ENCODE assay signal across 11 cellular contexts in the genomic region with DNA sequence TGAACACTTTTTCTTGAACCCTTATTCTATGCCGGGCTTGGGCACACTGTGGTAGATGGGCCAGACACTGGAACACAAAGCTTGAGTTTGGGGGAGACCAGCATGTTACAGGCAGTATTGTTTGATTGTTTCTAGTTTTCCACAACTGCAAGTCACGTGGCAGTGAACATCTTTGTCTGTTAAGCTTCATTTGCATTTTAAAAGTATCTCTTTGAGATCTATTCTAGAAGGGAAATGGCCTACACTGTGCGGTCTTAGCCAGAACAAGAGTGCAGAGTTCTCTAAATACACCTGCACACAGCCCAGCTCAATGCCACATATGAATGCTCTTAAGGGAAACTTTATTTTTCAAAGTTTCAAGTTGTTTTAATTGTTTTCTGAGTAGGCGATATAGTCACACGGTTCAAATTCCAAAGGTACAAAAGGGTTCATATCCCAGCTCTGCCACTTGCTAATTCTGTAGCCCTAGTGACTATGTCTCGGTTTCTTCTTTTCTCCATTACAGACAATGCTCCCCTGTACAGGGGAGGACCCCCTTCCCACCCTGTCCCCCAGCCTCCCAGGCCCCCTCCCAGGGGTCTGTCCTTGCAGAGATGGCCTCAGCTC. TPM values are rescaled to one million over a fixed set of nuclear protein-coding genes. Genes with fewer than 3 reads are reported as not detected.
A peak's percentile ranks its signal among the peaks of the same experiment; 100 is the strongest.
DNase-seq lines count a peak whose midpoint lies in the region; ATAC-seq and TF ChIP-seq lines count a peak whose summit lies in the region.
"Had no signal": no experiment of that assay in that cellular context is flagged by ENCODE, and none has a peak within 500 bp of the region (broad histone marks: within the 10 kb centered on the region; RNA-seq: fewer than 3 reads in every experiment).

No MANE protein-coding gene starts in this region.

- POLR2A ChIA-PET in SK-N-SH (lab: Yijun Ruan, JAX), result no interaction called here

- H3K4me2 ChIP-seq in SK-N-SH, result no peak overlapping the region

- H3K79me2 ChIP-seq in SK-N-SH (ENCODE audit: insufficient read depth), result peaks cover 66% of the 10 kb centered on the region

- H3K27me3 ChIP-seq in ascending aorta, result no peaks in the 10 kb centered on the region
- H3K27me3 ChIP-seq in SK-N-SH (ENCODE audit: insufficient read depth), result no peaks in the 10 kb centered on the region

- TF ChIP-seq RAD21 in SK-N-SH (IDR thresholded peaks at IDR 0.05; ENCODE audit: low read length), result no peak

- 82% methylated on average over 6 of the region's 6 CpGs for WGBS in SK-N-SH (ENCODE audit: low lambda C conversion rate)

- ATAC-seq in stimulated activated naive CD8-positive, alpha-beta T cell treated with anti-CD3 and anti-CD28 coated beads, Interleukin-15, Interleukin-2, amounts not matched to agents 100 U/mL and 50 U/mL, for 24 hours, result no peak
- ATAC-seq in HG02938 (IDR thresholded peaks at IDR 0.05; ENCODE audit: unreplicated experiment), result peak; percentile 90

- H3K36me3 Mint-ChIP-seq in stimulated activated naive CD8-positive, alpha-beta T cell treated with anti-CD3 and anti-CD28 coated beads, Interleukin-15, Interleukin-2, amounts not matched to agents 100 ng/mL and 50 ng/mL, for 24 hours (ENCODE audit: low read depth), result peaks cover 10% of the 10 kb centered on the region

- TF ChIP-seq CTCF in ascending aorta (IDR thresholded peaks at IDR 0.05) (no peak), SK-N-SH (IDR thresholded peaks at IDR 0.05) (no peak)

- no peaks in the 10 kb centered on the region for H3K9me3 Mint-ChIP-seq in stimulated activated naive CD8-positive, alpha-beta T cell treated with anti-CD3 and anti-CD28 coated beads, Interleukin-15, Interleukin-2, amounts not matched to agents 100 ng/mL and 50 ng/mL, for 24 hours
- H3K9me3 Mint-ChIP-seq: nephron progenitor cell had no signal

- peaks cover 92% of the 10 kb centered on the region for H3K4me1 Mint-ChIP-seq in stimulated activated naive CD8-positive, alpha-beta T cell treated with anti-CD3 and anti-CD28 coated beads, Interleukin-15, Interleukin-2, amounts not matched to agents 100 ng/mL and 50 ng/mL, for 24 hours (ENCODE audit: low read depth)

- peak overlapping the region; percentile 76 for H3K27ac Mint-ChIP-seq in stimulated activated naive CD8-positive, alpha-beta T cell treated with anti-CD3 and anti-CD28 coated beads, Interleukin-15, Interleukin-2, amounts not matched to agents 100 ng/mL and 50 ng/mL, for 24 hours

- H3K9me2 ChIP-seq in SK-N-SH, result no peaks in the 10 kb centered on the region

- H3F3A ChIP-seq in SK-N-SH (replicated peaks; ENCODE audit: insufficient read depth), result peaks cover 36% of the 10 kb centered on the region

- no peak overlapping the region for H3K4me3 Mint-ChIP-seq in stimulated activated naive CD8-positive, alpha-beta T cell treated with anti-CD3 and anti-CD28 coated beads, Interleukin-15, Interleukin-2, amounts not matched to agents 100 ng/mL and 50 ng/mL, for 24 hours
- H3K4me3 Mint-ChIP-seq: nephron progenitor cell had no signal

- no peak overlapping the region for H3K9ac ChIP-seq in SK-N-SH

- H3K9me3 ChIP-seq in ascending aorta (no peaks in the 10 kb centered on the region), SK-N-SH (no peaks in the 10 kb centered on the region)

- no peaks in the 10 kb centered on the region for H3K27me3 Mint-ChIP-seq in stimulated activated naive CD8-positive, alpha-beta T cell treated with anti-CD3 and anti-CD28 coated beads, Interleukin-15, Interleukin-2, amounts not matched to agents 100 ng/mL and 50 ng/mL, for 24 hours

- peak overlapping the region; percentile 91 to 92 for H3K27ac ChIP-seq in ascending aorta
- H3K27ac ChIP-seq in SK-N-SH (ENCODE audit: low read depth in 2 of 2, low read length in 1 of 2), result peak overlapping the region in 1 of 2 experiments; percentile 97; a peak in 2 of 4 replicates

- H3K4me3 ChIP-seq in ascending aorta, result no peak overlapping the region
- no peak overlapping the region for H3K4me3 ChIP-seq in SK-N-SH (ENCODE audit: low read depth in 2 of 2, low read length in 1 of 2)

- no peaks in the 10 kb centered on the region for H4K20me1 ChIP-seq in SK-N-SH (ENCODE audit: insufficient read depth)

- H2AFZ ChIP-seq in SK-N-SH (ENCODE audit: low read depth), result no peak overlapping the region

- CTCF ChIA-PET in SK-N-SH (lab: Yijun Ruan, JAX), result interaction anchor here (1.0 kb wide), 1 partner anchor 10 kb away, joined by 3 read pairs; no protein-coding TSS in a partner anchor

- H3K4me1 ChIP-seq in ascending aorta (peaks cover 9 to 18% of the 10 kb centered on the region in 2 donors), SK-N-SH (ENCODE audit: control insufficient read depth in 1 of 2, insufficient read depth in 2 of 2, low read depth in 1 of 2, low read length in 1 of 2) (peaks cover 0 to 22% of the 10 kb centered on the region in 2 experiments; a peak in 3 of 4 replicates)

- DNase-seq in stimulated activated naive CD8-positive, alpha-beta T cell treated with anti-CD3 and anti-CD28 coated beads, Interleukin-15, Interleukin-2, amounts not matched to agents 100 U/mL and 50 U/mL, for 24 hours, result no peak
- DNase-seq in ascending aorta (ENCODE audit: low spot score in 2 of 2) (no peak), mucosa of gallbladder (ENCODE audit: low spot score) (no peak), SK-N-SH (no peak), NK-92 (lab: John Stamatoyannopoulos, UW; ENCODE audit: unreplicated experiment) (no peak), head of caudate nucleus (no peak)
- DNase-seq: GOT3, NCI-H146, nephron progenitor cell had no signal

- TF ChIP-seq EP300 in SK-N-SH (IDR thresholded peaks at IDR 0.05; ENCODE audit: borderline replicate concordance in 1 of 2, low read depth in 1 of 2, low read length in 1 of 2), result no peak

- intact Hi-C loops in ascending aorta (cut with DNase I) (no loop called here), head of caudate nucleus (cut with DNase I) (no loop called here)

- H3K36me3 ChIP-seq in ascending aorta, result no peaks in the 10 kb centered on the region
- H3K36me3 ChIP-seq in SK-N-SH (replicated peaks in 1 of 2; ENCODE audit: control insufficient read depth in 1 of 2, insufficient read depth in 2 of 2, low read length in 1 of 2), result no peaks in the 10 kb centered on the region

TF ChIP-seq in SK-N-SH, 30 proteins besides CTCF, POLR2A, EP300 and RAD21:
- TF ChIP-seq, protein P1, sequence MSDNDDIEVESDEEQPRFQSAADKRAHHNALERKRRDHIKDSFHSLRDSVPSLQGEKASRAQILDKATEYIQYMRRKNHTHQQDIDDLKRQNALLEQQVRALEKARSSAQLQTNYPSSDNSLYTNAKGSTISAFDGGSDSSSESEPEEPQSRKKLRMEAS (IDR thresholded peaks at IDR 0.05; ENCODE audit: low read depth), result no peak
- no peak for TF ChIP-seq RFX5 (IDR thresholded peaks at IDR 0.05; ENCODE audit: low read length)
- TF ChIP-seq, protein P2, sequence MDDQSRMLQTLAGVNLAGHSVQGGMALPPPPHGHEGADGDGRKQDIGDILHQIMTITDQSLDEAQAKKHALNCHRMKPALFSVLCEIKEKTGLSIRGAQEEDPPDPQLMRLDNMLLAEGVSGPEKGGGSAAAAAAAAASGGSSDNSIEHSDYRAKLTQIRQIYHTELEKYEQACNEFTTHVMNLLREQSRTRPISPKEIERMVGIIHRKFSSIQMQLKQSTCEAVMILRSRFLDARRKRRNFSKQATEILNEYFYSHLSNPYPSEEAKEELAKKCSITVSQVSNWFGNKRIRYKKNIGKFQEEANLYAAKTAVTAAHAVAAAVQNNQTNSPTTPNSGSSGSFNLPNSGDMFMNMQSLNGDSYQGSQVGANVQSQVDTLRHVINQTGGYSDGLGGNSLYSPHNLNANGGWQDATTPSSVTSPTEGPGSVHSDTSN (IDR thresholded peaks at IDR 0.05), result no peak
- TF ChIP-seq, protein P3, sequence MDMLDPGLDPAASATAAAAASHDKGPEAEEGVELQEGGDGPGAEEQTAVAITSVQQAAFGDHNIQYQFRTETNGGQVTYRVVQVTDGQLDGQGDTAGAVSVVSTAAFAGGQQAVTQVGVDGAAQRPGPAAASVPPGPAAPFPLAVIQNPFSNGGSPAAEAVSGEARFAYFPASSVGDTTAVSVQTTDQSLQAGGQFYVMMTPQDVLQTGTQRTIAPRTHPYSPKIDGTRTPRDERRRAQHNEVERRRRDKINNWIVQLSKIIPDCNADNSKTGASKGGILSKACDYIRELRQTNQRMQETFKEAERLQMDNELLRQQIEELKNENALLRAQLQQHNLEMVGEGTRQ (IDR thresholded peaks at IDR 0.05; ENCODE audit: borderline replicate concordance, low read depth, low read length), result no peak
- TF ChIP-seq JUND (IDR thresholded peaks at IDR 0.05), result no peak

RNA-seq across cellular contexts. Expression of a gene that starts 24.9 kb away (rescaled TPM):
- total RNA-seq in ascending aorta, result 30.3 TPM
- 33.7 TPM for total RNA-seq in mucosa of gallbladder
- 5.8 and 12.4 TPM in 2 replicates for polyA plus RNA-seq in SK-N-SH (2012; rRNA removed)
- 6.6 and 10.2 TPM in 2 replicates for polyA plus RNA-seq in SK-N-SH (2012; cell fraction: cytosol; rRNA removed)
- 14.2 and 18.0 TPM in 2 replicates for polyA plus RNA-seq in SK-N-SH (2012; cell fraction: nucleus; rRNA removed)
